Comparison of ENCODE assay signal across 12 cellular contexts in the genomic region with DNA sequence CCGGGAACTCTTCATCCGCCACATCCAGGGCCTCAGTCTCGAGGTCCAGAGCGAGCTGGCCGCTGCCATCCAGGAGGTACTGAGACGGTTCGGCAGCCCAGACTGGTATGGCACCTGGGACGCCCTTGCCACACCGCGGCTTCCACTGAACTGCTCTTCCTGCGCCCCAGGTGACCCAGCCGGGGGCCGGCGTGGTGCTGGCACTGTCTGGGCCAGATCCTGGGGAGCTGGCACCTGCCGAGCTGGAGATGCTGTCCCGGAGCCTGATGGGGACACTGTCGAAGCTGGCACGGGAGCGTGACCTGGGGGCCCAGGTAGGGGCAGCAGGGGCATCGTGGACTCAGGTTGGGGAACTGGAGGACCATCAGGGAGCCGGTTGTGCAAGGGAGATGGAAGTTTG. TPM values are rescaled to one million over a fixed set of nuclear protein-coding genes. Genes with fewer than 3 reads are reported as not detected.
A peak's percentile ranks its signal among the peaks of the same experiment; 100 is the strongest.
DNase-seq lines count a peak whose midpoint lies in the region; ATAC-seq, FAIRE-seq and TF ChIP-seq lines count a peak whose summit lies in the region.
"Had no signal": no experiment of that assay in that cellular context is flagged by ENCODE, and none has a peak within 500 bp of the region (broad histone marks: within the 10 kb centered on the region; RNA-seq: fewer than 3 reads in every experiment).

No MANE protein-coding gene starts in this region.

- peaks cover 40% of the 10 kb centered on the region for H3K4me1 Mint-ChIP-seq in activated naive CD4-positive, alpha-beta T cell treated with anti-CD3 and anti-CD28 coated beads, Interleukin-2, amount 50 U/mL, for 24 hours
- peaks cover 36% of the 10 kb centered on the region for H3K4me1 Mint-ChIP-seq in activated CD8-positive, alpha-beta T cell treated with anti-CD3 and anti-CD28 coated beads for 36 hours (ENCODE audit: low read depth)

- H3K27ac Mint-ChIP-seq in activated naive CD4-positive, alpha-beta T cell treated with anti-CD3 and anti-CD28 coated beads, Interleukin-2, amount 50 U/mL, for 24 hours: no peak overlapping the region
- no peak overlapping the region for H3K27ac Mint-ChIP-seq in activated CD8-positive, alpha-beta T cell treated with anti-CD3 and anti-CD28 coated beads for 36 hours

- H3K27me3 Mint-ChIP-seq in activated naive CD4-positive, alpha-beta T cell treated with anti-CD3 and anti-CD28 coated beads, Interleukin-2, amount 50 U/mL, for 24 hours: no peaks in the 10 kb centered on the region
- H3K27me3 Mint-ChIP-seq in activated CD8-positive, alpha-beta T cell treated with anti-CD3 and anti-CD28 coated beads for 36 hours: no peaks in the 10 kb centered on the region

- H3K27me3 ChIP-seq in upper lobe of right lung (no peaks in the 10 kb centered on the region), esophagus squamous epithelium (no peaks in the 10 kb centered on the region)
- H3K27me3 ChIP-seq: testis had no signal

- no peak for TF ChIP-seq POLR2A in esophagus squamous epithelium (IDR thresholded peaks at IDR 0.05)

- H3K4me3 ChIP-seq in kidney (ENCODE audit: low read length in 2 of 2): no peak overlapping the region
- no peak overlapping the region for H3K4me3 ChIP-seq in upper lobe of right lung
- no peak overlapping the region for H3K4me3 ChIP-seq in esophagus squamous epithelium

- intact Hi-C loops in activated CD8-positive, alpha-beta T cell treated with anti-CD3 and anti-CD28 coated beads for 36 hours (cut with micrococcal nuclease): no loop called here
- intact Hi-C loops in kidney (cut with DNase I): no loop called here
- intact Hi-C loops in upper lobe of right lung (cut with DNase I): no loop called here
- intact Hi-C loops in esophagus squamous epithelium (cut with DNase I): no loop called here

- WGBS in esophagus squamous epithelium, 2 donors: 42 to 87% methylated on average over 3 to 4 of the region's 21 CpGs

- ATAC-seq in activated CD8-positive, alpha-beta T cell treated with anti-CD3 and anti-CD28 coated beads for 36 hours: no peak
- no peak for ATAC-seq in upper lobe of right lung

- no peak overlapping the region for H3K9ac ChIP-seq in kidney (ENCODE audit: low read length in 2 of 2)

- TF ChIP-seq CTCF in activated CD8-positive, alpha-beta T cell treated with anti-CD3 and anti-CD28 coated beads for 36 hours (IDR thresholded peaks at IDR 0.05): no peak
- TF ChIP-seq CTCF in kidney (IDR thresholded peaks at IDR 0.05; ENCODE audit: borderline replicate concordance, extremely low read depth, insufficient read depth) (no peak), upper lobe of right lung (IDR thresholded peaks at IDR 0.05) (no peak), esophagus squamous epithelium (IDR thresholded peaks at IDR 0.05) (no peak)

- H3K9me3 ChIP-seq in kidney (ENCODE audit: control insufficient read depth in 1 of 2, low read length in 2 of 2): no peaks in the 10 kb centered on the region
- H3K9me3 ChIP-seq in upper lobe of right lung: no peaks in the 10 kb centered on the region
- no peaks in the 10 kb centered on the region for H3K9me3 ChIP-seq in esophagus squamous epithelium
- H3K9me3 ChIP-seq: psoas muscle, testis had no signal

- CTCF ChIA-PET in activated CD8-positive, alpha-beta T cell treated with anti-CD3 and anti-CD28 coated beads for 36 hours (lab: Charles Lee): interaction anchor here (0.7 to 8.1 kb wide), 6 partner anchors 9 to 311 kb away, joined by 3 to 75 read pairs (median 8); a partner anchor contains a TSS

- peak overlapping the region; percentile 88 for H3K4me3 Mint-ChIP-seq in activated naive CD4-positive, alpha-beta T cell treated with anti-CD3 and anti-CD28 coated beads, Interleukin-2, amount 50 U/mL, for 24 hours
- peak overlapping the region; percentile 84 for H3K4me3 Mint-ChIP-seq in activated CD8-positive, alpha-beta T cell treated with anti-CD3 and anti-CD28 coated beads for 36 hours

- no peaks in the 10 kb centered on the region for H3K36me3 ChIP-seq in kidney (ENCODE audit: control insufficient read depth in 1 of 2, insufficient read depth in 2 of 2, low read length in 2 of 2)
- no peaks in the 10 kb centered on the region for H3K36me3 ChIP-seq in upper lobe of right lung
- H3K36me3 ChIP-seq in esophagus squamous epithelium: no peaks in the 10 kb centered on the region

- FAIRE-seq in kidney (lab: Jason Lieb, UNC): no peak

- POLR2A ChIA-PET in activated CD8-positive, alpha-beta T cell treated with anti-CD3 and anti-CD28 coated beads for 36 hours (lab: Charles Lee): interaction anchor here (0.7 to 4.9 kb wide), 8 partner anchors 8 to 792 kb away, joined by 3 to 19 read pairs (median 4); a partner anchor contains a TSS

- H3K27ac ChIP-seq in kidney (ENCODE audit: low read depth in 2 of 2, low read length in 2 of 2) (no peak overlapping the region), upper lobe of right lung (no peak overlapping the region), esophagus squamous epithelium (peak overlapping the region in 1 of 4 donors; percentile 79)

- no peaks in the 10 kb centered on the region for H3K36me3 Mint-ChIP-seq in activated naive CD4-positive, alpha-beta T cell treated with anti-CD3 and anti-CD28 coated beads, Interleukin-2, amount 50 U/mL, for 24 hours
- peaks cover 40% of the 10 kb centered on the region for H3K36me3 Mint-ChIP-seq in activated CD8-positive, alpha-beta T cell treated with anti-CD3 and anti-CD28 coated beads for 36 hours (ENCODE audit: low read depth)

- DNase-seq in activated naive CD4-positive, alpha-beta T cell (lab: John Stamatoyannopoulos, UW): no peak
- DNase-seq in activated CD8-positive, alpha-beta T cell treated with anti-CD3 and anti-CD28 coated beads for 36 hours: no peak
- DNase-seq in kidney (peak; percentile 73), upper lobe of right lung (peak; percentile 65), T1000 (lab: John Stamatoyannopoulos, UW) (no peak), esophagus squamous epithelium (lab: John Stamatoyannopoulos, UW) (no peak), NCI-H1105 treated with DMSO at 0.1 percent for 48 hours (lab: John Stamatoyannopoulos, UW) (no peak)
- DNase-seq: left colon, NCI-H2081, testis had no signal

- H3K4me1 ChIP-seq in kidney (ENCODE audit: control insufficient read depth in 1 of 2, insufficient read depth in 1 of 2, low read depth in 1 of 2, low read length in 2 of 2): peaks cover 4 to 5% of the 10 kb centered on the region in 2 donors
- H3K4me1 ChIP-seq in upper lobe of right lung: peaks cover 14% of the 10 kb centered on the region
- H3K4me1 ChIP-seq in esophagus squamous epithelium: peaks cover 17 to 57% (median 19%) of the 10 kb centered on the region in 3 donors

- H3K9me3 Mint-ChIP-seq in activated naive CD4-positive, alpha-beta T cell treated with anti-CD3 and anti-CD28 coated beads, Interleukin-2, amount 50 U/mL, for 24 hours: no peaks in the 10 kb centered on the region
- no peaks in the 10 kb centered on the region for H3K9me3 Mint-ChIP-seq in activated CD8-positive, alpha-beta T cell treated with anti-CD3 and anti-CD28 coated beads for 36 hours

RNA-seq across cellular contexts. Expression of a gene that starts 1.4 kb away (rescaled TPM):
- total RNA-seq in activated CD8-positive, alpha-beta T cell treated with anti-CD3 and anti-CD28 coated beads for 36 hours: 10 to 100 TPM; 65.8 to 76.1 TPM
- total RNA-seq in kidney (13.3 TPM), upper lobe of right lung (20.7 TPM), esophagus squamous epithelium (10 to 100 TPM in 3 of 4 donors, 1 to 10 TPM in 1; 7.4 to 14.9 (median 13.7) TPM)
- 10.0 TPM for polyA plus RNA-seq in kidney (ENCODE audit: insufficient read depth, low read depth, low replicate concordance)

RNA-seq across cellular contexts. Expression of a gene that starts 17.5 kb away (rescaled TPM):
- 10 to 100 TPM; 24.6 to 26.0 TPM for total RNA-seq in activated CD8-positive, alpha-beta T cell treated with anti-CD3 and anti-CD28 coated beads for 36 hours
- total RNA-seq in kidney: 40.2 TPM
- polyA plus RNA-seq in kidney (ENCODE audit: insufficient read depth, low read depth, low replicate concordance): 13.6 TPM
- 42.4 TPM for total RNA-seq in upper lobe of right lung
- 10 to 100 TPM; 28.6 to 69.8 (median 55.0) TPM for total RNA-seq in esophagus squamous epithelium

RNA-seq across cellular contexts. Expression of a gene that starts 23.5 kb away (rescaled TPM):
- 100 to 1,000 TPM; 103 to 105 TPM for total RNA-seq in activated CD8-positive, alpha-beta T cell treated with anti-CD3 and anti-CD28 coated beads for 36 hours
- total RNA-seq in kidney (192 TPM), upper lobe of right lung (176 TPM), esophagus squamous epithelium (100 to 1,000 TPM; 309 to 602 (median 476) TPM)
- polyA plus RNA-seq in kidney (ENCODE audit: insufficient read depth, low read depth, low replicate concordance): 1,026 TPM

RNA-seq across cellular contexts. Expression of a gene that starts 24.1 kb away (rescaled TPM):
- total RNA-seq in activated CD8-positive, alpha-beta T cell treated with anti-CD3 and anti-CD28 coated beads for 36 hours: 100 to 1,000 TPM; 197 TPM
- 172 TPM for total RNA-seq in kidney
- polyA plus RNA-seq in kidney (ENCODE audit: insufficient read depth, low read depth, low replicate concordance): 291 TPM
- total RNA-seq in upper lobe of right lung: 168 TPM
- 100 to 1,000 TPM; 202 to 248 (median 211) TPM for total RNA-seq in esophagus squamous epithelium

RNA-seq across cellular contexts. Expression of a gene that starts 36.1 kb away (rescaled TPM):
- 10 to 100 TPM; 37.5 to 42.4 TPM for total RNA-seq in activated CD8-positive, alpha-beta T cell treated with anti-CD3 and anti-CD28 coated beads for 36 hours
- total RNA-seq in kidney (59.7 TPM), upper lobe of right lung (51.9 TPM), esophagus squamous epithelium (100 to 1,000 TPM in 2 of 4 donors, 10 to 100 TPM in 2; 81.9 to 131 (median 99.7) TPM)
- 117 TPM for polyA plus RNA-seq in kidney (ENCODE audit: insufficient read depth, low read depth, low replicate concordance)

Comparison
In these comparisons a context has a peak if more than half of its experiments do, and no peak if none do; other contexts are left out.
1. DNase-seq: peak in kidney (single experiment) and upper lobe of right lung (single experiment); none in activated naive CD4-positive, alpha-beta T cell (0 of 4), activated CD8-positive, alpha-beta T cell treated with anti-CD3 and anti-CD28 coated beads for 36 hours (single experiment), T1000 (single experiment), esophagus squamous epithelium (single experiment) and NCI-H1105 treated with DMSO at 0.1 percent for 48 hours (single experiment).